ENCODE assay signal across 38 cellular contexts in genomic region chr15:40377606-40378005, GRCh38. TPM values are rescaled to one million over a fixed set of nuclear protein-coding genes. Genes with fewer than 3 reads are reported as not detected.
"Had no signal": no experiment of that assay in that cellular context is flagged by ENCODE, and none has a peak within 500 bp of the region (broad histone marks: within the 10 kb centered on the region; RNA-seq: fewer than 3 reads in every experiment).

No MANE protein-coding gene starts in this region.

- H3K27ac ChIP-seq: brain microvascular endothelial cell, Peyer's patch, WERI-Rb-1 had no signal

- H3K9me3 ChIP-seq: Peyer's patch had no signal

- H3K4me3 Mint-ChIP-seq: activated CD4-positive, alpha-beta memory T cell treated with anti-CD3 and anti-CD28 coated beads, Interleukin-2, amount 10 ng/mL, durations not matched to agents 7 days and 5 days; activated CD8-positive, alpha-beta memory T cell treated with anti-CD3 and anti-CD28 coated beads, Interleukin-2, amount 10 ng/mL, durations not matched to agents 7 days and 5 days; activated naive CD8-positive, alpha-beta T cell; activated naive CD8-positive, alpha-beta T cell treated with anti-CD3 and anti-CD28 coated beads, Interleukin-2, amount 50 U/mL, for 24 hours; T-cell; T-helper 17 cell had no signal

- ATAC-seq: activated CD8-positive, alpha-beta memory T cell treated with anti-CD3 and anti-CD28 coated beads, Interleukin-2, amount 10 ng/mL, durations not matched to agents 7 days and 5 days; activated naive CD8-positive, alpha-beta T cell treated with anti-CD3 and anti-CD28 coated beads, Interleukin-2, amount 50 U/mL, for 24 hours; PC-3; SK-N-SH treated with all-trans-retinoic acid at 6 μM for 48 hours; T-cell; T-helper 17 cell had no signal

- H3K27me3 Mint-ChIP-seq: activated naive CD8-positive, alpha-beta T cell; activated naive CD8-positive, alpha-beta T cell treated with anti-CD3 and anti-CD28 coated beads, Interleukin-2, amount 50 U/mL, for 24 hours; T-cell; T-helper 17 cell had no signal

- H3K36me3 Mint-ChIP-seq: activated CD8-positive, alpha-beta memory T cell treated with anti-CD3 and anti-CD28 coated beads, Interleukin-2, amount 10 ng/mL, durations not matched to agents 7 days and 5 days; activated naive CD8-positive, alpha-beta T cell; T-cell had no signal

- H3K9me3 Mint-ChIP-seq: activated CD4-positive, alpha-beta memory T cell treated with anti-CD3 and anti-CD28 coated beads, Interleukin-2, amount 10 ng/mL, durations not matched to agents 7 days and 5 days; activated naive CD8-positive, alpha-beta T cell treated with anti-CD3 and anti-CD28 coated beads, Interleukin-2, amount 50 U/mL, for 24 hours; activated T-helper 2 cell treated with anti-CD3 and anti-CD28 coated beads, Interferon-gamma antibody, Interleukin-2, Interleukin-4, amounts not matched to agents 10 μg/mL and 5 μg/mL and 100 μg/mL, durations not matched to agents 14 hours and 24 hours and 36 hours; T-cell had no signal

- H3K27ac Mint-ChIP-seq: activated CD4-positive, alpha-beta memory T cell treated with anti-CD3 and anti-CD28 coated beads, Interleukin-2, amount 10 ng/mL, durations not matched to agents 7 days and 5 days; activated CD8-positive, alpha-beta memory T cell treated with anti-CD3 and anti-CD28 coated beads, Interleukin-2, amount 10 ng/mL, durations not matched to agents 7 days and 5 days; activated naive CD8-positive, alpha-beta T cell; activated naive CD8-positive, alpha-beta T cell treated with anti-CD3 and anti-CD28 coated beads, Interleukin-2, amount 50 U/mL, for 24 hours; activated T-helper 2 cell treated with anti-CD3 and anti-CD28 coated beads, Interferon-gamma antibody, Interleukin-2, Interleukin-4, amounts not matched to agents 10 μg/mL and 5 μg/mL and 100 μg/mL, durations not matched to agents 14 hours and 24 hours and 36 hours; T-cell; T-helper 17 cell had no signal

- H3K36me3 ChIP-seq: brain microvascular endothelial cell, MG63, Peyer's patch, WERI-Rb-1 had no signal

- H3K27me3 ChIP-seq: brain microvascular endothelial cell, MG63, Peyer's patch had no signal

- H3K4me3 ChIP-seq: MG63, Peyer's patch had no signal

- DNase-seq: activated CD4-positive, alpha-beta memory T cell treated with anti-CD3 and anti-CD28 coated beads, Interleukin-2, amount 10 ng/mL, durations not matched to agents 7 days and 5 days; activated CD4-positive, alpha-beta T cell treated with anti-CD3 and anti-CD28 coated beads for 1 hour; activated CD4-positive, alpha-beta T cell treated with anti-CD3 and anti-CD28 coated beads for 48 hours; activated CD4-positive, CD25-positive, alpha-beta regulatory T cell; activated CD8-positive, alpha-beta memory T cell treated with anti-CD3 and anti-CD28 coated beads for 24 hours; activated CD8-positive, alpha-beta memory T cell treated with anti-CD3 and anti-CD28 coated beads, Interleukin-2, amount 10 ng/mL, durations not matched to agents 7 days and 5 days; activated CD8-positive, alpha-beta memory T cell treated with anti-CD3 and anti-CD28 coated beads, Interleukin-2, amount 50 U/mL, for 48 hours; activated gamma-delta T cell; activated naive CD4-positive, alpha-beta T cell treated with Interleukin-2 at 50 U/mL for 16 hours; activated naive CD8-positive, alpha-beta T cell treated with anti-CD3 and anti-CD28 coated beads, Interleukin-2, amount 50 U/mL, for 24 hours; activated T-cell treated with anti-CD3 and anti-CD28 coated beads, Interleukin-2, amount 50 U/mL, for 1 hour; anterior cingulate cortex; brain microvascular endothelial cell; central memory CD4-positive, alpha-beta T cell; Kasumi-1; KG1; MG63; NCI-H1092; NCI-H1436 treated with DMSO at 0.1 percent for 48 hours; NCI-H1694 treated with DMSO at 0.1 percent for 48 hours; NCI-H2029; NCI-H345; NCI-H524 treated with DMSO at 0.1 percent for 48 hours; NCI-H748 treated with DMSO at 0.1 percent for 48 hours; NK-92 treated with Interleukin-12 subunit alpha and Interleukin-12 subunit beta, amount 100 ng/mL, for 24 hours; PC-3; Peyer's patch; RPMI8226; SHP77 treated with DMSO at 0.1 percent for 48 hours; T-cell; T-helper 17 cell; T1000; WERI-Rb-1 had no signal

RNA-seq across cellular contexts. Expression of gene PHGR1, which starts 26.8 kb away (rescaled TPM):
- total RNA-seq: activated CD4-positive, alpha-beta memory T cell treated with anti-CD3 and anti-CD28 coated beads, Interleukin-2, amount 10 ng/mL, durations not matched to agents 7 days and 5 days; activated CD8-positive, alpha-beta memory T cell treated with anti-CD3 and anti-CD28 coated beads, Interleukin-2, amount 10 ng/mL, durations not matched to agents 7 days and 5 days; activated T-helper 2 cell treated with anti-CD3 and anti-CD28 coated beads, Interferon-gamma antibody, Interleukin-2, Interleukin-4, amounts not matched to agents 10 μg/mL and 5 μg/mL and 100 μg/mL, durations not matched to agents 14 hours and 24 hours and 36 hours; NCI-H460; PC-3; SK-MEL-5; T-helper 17 cell had no signal
